Comparison of ENCODE assay signal across 25 cellular contexts in genomic region chr3:7172996-7173395, GRCh38.
"Had no signal": no experiment of that assay in that cellular context is flagged by ENCODE, and none has a peak within 500 bp of the region (broad histone marks: within the 10 kb centered on the region; RNA-seq: fewer than 3 reads in every experiment).

No MANE protein-coding gene starts in this region.

- H3K27ac Mint-ChIP-seq: dendritic cell treated with granulocyte-macrophage colony-stimulating factor and Interleukin-4, amounts not matched to agents 40 ng/mL and 50 ng/mL, for 4 days; effector memory CD8-positive, alpha-beta T cell; endodermal cell had no signal

- H3K4me1 Mint-ChIP-seq: endodermal cell had no signal

- ATAC-seq: effector memory CD8-positive, alpha-beta T cell; esophagus mucosa; foreskin keratinocyte; gastrocnemius medialis; gastroesophageal sphincter; heart left ventricle; heart right ventricle had no signal

- DNase-seq: colonic mucosa; cortex of kidney; dermis blood vessel endothelial cell; dorsolateral prefrontal cortex; effector CD4-positive, alpha-beta T cell; effector CD8-positive, alpha-beta T cell; effector memory CD4-positive, alpha-beta T cell; effector memory CD8-positive, alpha-beta T cell; endodermal cell; erythroblast; esophagus squamous epithelium; foreskin fibroblast; foreskin keratinocyte; foreskin melanocyte; gastrocnemius medialis; glutamatergic neuron; head of caudate nucleus; heart left ventricle; heart right ventricle had no signal

- H3K9me3 Mint-ChIP-seq: dendritic cell treated with granulocyte-macrophage colony-stimulating factor and Interleukin-4, amounts not matched to agents 40 ng/mL and 50 ng/mL, for 4 days had no signal

- H3K36me3 ChIP-seq: colonic mucosa, esophagus muscularis mucosa, esophagus squamous epithelium, gastrocnemius medialis, gastroesophageal sphincter, heart left ventricle, heart right ventricle had no signal

- H3K27ac ChIP-seq: colonic mucosa, coronary artery, epithelial cell of prostate, esophagus muscularis mucosa, esophagus squamous epithelium, foreskin keratinocyte, gastrocnemius medialis, gastroesophageal sphincter, heart left ventricle, heart right ventricle had no signal

- H3K4me3 ChIP-seq: colonic mucosa, coronary artery, dorsolateral prefrontal cortex, esophagus muscularis mucosa, esophagus squamous epithelium, gastrocnemius medialis, gastroesophageal sphincter, heart left ventricle, heart right ventricle had no signal

- H3K27me3 Mint-ChIP-seq: dendritic cell treated with granulocyte-macrophage colony-stimulating factor and Interleukin-4, amounts not matched to agents 40 ng/mL and 50 ng/mL, for 4 days; effector memory CD8-positive, alpha-beta T cell had no signal

- H3K4me1 ChIP-seq: colonic mucosa, esophagus muscularis mucosa, esophagus squamous epithelium, foreskin keratinocyte, gastrocnemius medialis, gastroesophageal sphincter, heart left ventricle, heart right ventricle had no signal

- H3K9me3 ChIP-seq: colonic mucosa, esophagus muscularis mucosa, esophagus squamous epithelium, gastrocnemius medialis, gastroesophageal sphincter had no signal

- H3K27me3 ChIP-seq: colonic mucosa, dorsolateral prefrontal cortex, esophagus muscularis mucosa, esophagus squamous epithelium, foreskin keratinocyte, gastrocnemius medialis, gastroesophageal sphincter, heart left ventricle, heart right ventricle had no signal

- H3K4me3 Mint-ChIP-seq: dendritic cell treated with granulocyte-macrophage colony-stimulating factor and Interleukin-4, amounts not matched to agents 40 ng/mL and 50 ng/mL, for 4 days; effector memory CD8-positive, alpha-beta T cell; endodermal cell had no signal
